ENCODE assay signal across 11 cellular contexts in genomic region chrX:1554469-1555210, GRCh38. TPM values are rescaled to one million over a fixed set of nuclear protein-coding genes. Genes with fewer than 3 reads are reported as not detected.
DNase-seq lines count a peak whose midpoint lies in the region; TF ChIP-seq lines count a peak whose summit lies in the region.
"Had no signal": no experiment of that assay in that cellular context is flagged by ENCODE, and none has a peak within 500 bp of the region (broad histone marks: within the 10 kb centered on the region; RNA-seq: fewer than 3 reads in every experiment).

No MANE protein-coding gene starts in this region.

- in situ Hi-C loops in G401 (cut with HindIII; ENCODE audit: low sequenced_read_pairs), result no loop called here

- H3K4me1 Mint-ChIP-seq in activated CD4-positive, alpha-beta T cell treated with anti-CD3 and anti-CD28 coated beads, Interleukin-2, amount 10 ng/mL, durations not matched to agents 7 days and 5 days, result peaks cover 61% of the 10 kb centered on the region
- no peaks in the 10 kb centered on the region for H3K4me1 Mint-ChIP-seq in type B pancreatic cell (ENCODE audit: unreplicated experiment)
- H3K4me1 Mint-ChIP-seq: mesothelial cell of epicardium had no signal

- DNase-seq in activated CD4-positive, alpha-beta T cell treated with anti-CD3 and anti-CD28 coated beads for 1 hour, result peak; percentile 30
- no peak for DNase-seq in activated CD4-positive, alpha-beta T cell treated with anti-CD3 and anti-CD28 coated beads for 48 hours
- peak; percentile 87 for DNase-seq in activated CD4-positive, alpha-beta T cell treated with anti-CD3 and anti-CD28 coated beads, Interleukin-2, amount 10 ng/mL, durations not matched to agents 7 days and 5 days
- DNase-seq in colonic mucosa, result no peak
- DNase-seq in type B pancreatic cell (ENCODE audit: extremely low spot score, unreplicated experiment), result peak; percentile 27
- no peak for DNase-seq in NCI-H345 (lab: John Stamatoyannopoulos, UW)
- DNase-seq in G401 (ENCODE audit: low spot score), result no peak
- DNase-seq in SW 1271 (lab: John Stamatoyannopoulos, UW), result no peak

- TF ChIP-seq CTCF in colonic mucosa (IDR thresholded peaks at IDR 0.05) (no peak), type B pancreatic cell (conservative IDR thresholded peaks at IDR 0.05) (no peak)

- H3K27ac ChIP-seq in colonic mucosa, result peak overlapping the region; percentile 22

- H3K4me3 ChIP-seq in colonic mucosa, result no peak overlapping the region
- H3K4me3 ChIP-seq: skin epidermis had no signal

- POLR2A ChIA-PET in activated CD4-positive, alpha-beta T cell treated with anti-CD3 and anti-CD28 coated beads, Interleukin-2, amount 10 ng/mL, durations not matched to agents 7 days and 5 days (lab: Charles Lee), result no interaction called here

- intact Hi-C loops in colonic mucosa (cut with DNase I), result no loop called here

- no peak overlapping the region for H3K9ac ChIP-seq in colonic mucosa (ENCODE audit: low read depth in 2 of 2, low read length in 2 of 2)

- H3K4me3 Mint-ChIP-seq in activated CD4-positive, alpha-beta T cell treated with anti-CD3 and anti-CD28 coated beads, Interleukin-2, amount 10 ng/mL, durations not matched to agents 7 days and 5 days, result peak overlapping the region; percentile 30
- H3K4me3 Mint-ChIP-seq in type B pancreatic cell, result no peak overlapping the region
- H3K4me3 Mint-ChIP-seq: mesothelial cell of epicardium had no signal

- no peaks in the 10 kb centered on the region for H3K27me3 ChIP-seq in colonic mucosa

- peaks cover 4% of the 10 kb centered on the region for H3K27me3 Mint-ChIP-seq in activated CD4-positive, alpha-beta T cell treated with anti-CD3 and anti-CD28 coated beads, Interleukin-2, amount 10 ng/mL, durations not matched to agents 7 days and 5 days
- H3K27me3 Mint-ChIP-seq in type B pancreatic cell, result peaks cover 10% of the 10 kb centered on the region

- H3K36me3 ChIP-seq in colonic mucosa, result no peaks in the 10 kb centered on the region

- peaks cover 14% of the 10 kb centered on the region for H3K9me3 Mint-ChIP-seq in activated CD4-positive, alpha-beta T cell treated with anti-CD3 and anti-CD28 coated beads, Interleukin-2, amount 10 ng/mL, durations not matched to agents 7 days and 5 days
- H3K9me3 Mint-ChIP-seq in type B pancreatic cell, result peaks cover 5% of the 10 kb centered on the region

- peak overlapping the region; percentile 94 for H3K27ac Mint-ChIP-seq in activated CD4-positive, alpha-beta T cell treated with anti-CD3 and anti-CD28 coated beads, Interleukin-2, amount 10 ng/mL, durations not matched to agents 7 days and 5 days
- H3K27ac Mint-ChIP-seq in type B pancreatic cell, result no peak overlapping the region
- H3K27ac Mint-ChIP-seq: mesothelial cell of epicardium had no signal

- CTCF ChIA-PET in activated CD4-positive, alpha-beta T cell treated with anti-CD3 and anti-CD28 coated beads, Interleukin-2, amount 10 ng/mL, durations not matched to agents 7 days and 5 days (lab: Charles Lee), result no interaction called here

- peaks cover 31% of the 10 kb centered on the region for H3K36me3 Mint-ChIP-seq in activated CD4-positive, alpha-beta T cell treated with anti-CD3 and anti-CD28 coated beads, Interleukin-2, amount 10 ng/mL, durations not matched to agents 7 days and 5 days (ENCODE audit: low read depth)
- no peaks in the 10 kb centered on the region for H3K36me3 Mint-ChIP-seq in type B pancreatic cell
- H3K36me3 Mint-ChIP-seq: mesothelial cell of epicardium had no signal

- no peaks in the 10 kb centered on the region for H3K4me1 ChIP-seq in colonic mucosa

- H3K9me3 ChIP-seq in colonic mucosa, result no peaks in the 10 kb centered on the region

RNA-seq across cellular contexts. Expression of gene P2RY8, which starts 17.7 kb away (rescaled TPM):
- 100 to 1,000 TPM in 1 of 2 experiments, 10 to 100 TPM in 1; 99.1 to 107 TPM for total RNA-seq in activated CD4-positive, alpha-beta T cell treated with anti-CD3 and anti-CD28 coated beads, Interleukin-2, amount 10 ng/mL, durations not matched to agents 7 days and 5 days
- total RNA-seq in colonic mucosa (1 to 10 TPM; 1.3 TPM), type B pancreatic cell (ENCODE audit: low replicate concordance) (not detected in 2 replicates)
- under 0.01 TPM in 1 of 2 replicates, not detected in the other for total RNA-seq in G401 (2014; rRNA removed; shearing (Covaris generic))
- total RNA-seq: A172, mesothelial cell of epicardium had no signal

RNA-seq across cellular contexts. Expression of gene AKAP17A, which starts 36.8 kb away (rescaled TPM):
- total RNA-seq in activated CD4-positive, alpha-beta T cell treated with anti-CD3 and anti-CD28 coated beads, Interleukin-2, amount 10 ng/mL, durations not matched to agents 7 days and 5 days, result 10 to 100 TPM; 61.6 to 66.5 TPM
- total RNA-seq in colonic mucosa (10 to 100 TPM; 42.4 to 44.6 TPM), type B pancreatic cell (ENCODE audit: low replicate concordance) (49.8 and 53.0 TPM in 2 replicates)
- total RNA-seq in G401 (2014; rRNA removed; shearing (Covaris generic)), result 37.1 and 38.3 TPM in 2 replicates

Comparison
In these comparisons a context has a peak if more than half of its experiments do, and no peak if none do; other contexts are left out.
1. DNase-seq: peak in activated CD4-positive, alpha-beta T cell treated with anti-CD3 and anti-CD28 coated beads for 1 hour (single experiment), activated CD4-positive, alpha-beta T cell treated with anti-CD3 and anti-CD28 coated beads, Interleukin-2, amount 10 ng/mL, durations not matched to agents 7 days and 5 days (single experiment) and type B pancreatic cell (single experiment); none in activated CD4-positive, alpha-beta T cell treated with anti-CD3 and anti-CD28 coated beads for 48 hours (single experiment), colonic mucosa (single experiment), NCI-H345 (single experiment), G401 (single experiment) and SW 1271 (0 of 2).
2. RNA of gene P2RY8, which starts 17.7 kb away (total RNA-seq): 99.1 to 107 TPM in activated CD4-positive, alpha-beta T cell treated with anti-CD3 and anti-CD28 coated beads, Interleukin-2, amount 10 ng/mL, durations not matched to agents 7 days and 5 days; 1.3 TPM in colonic mucosa, not detected in type B pancreatic cell and under 0.01 TPM in G401; every median in the first group is over 10 times any median in the second.